Comparison of ENCODE assay signal across 8 cellular contexts in the genomic region with DNA sequence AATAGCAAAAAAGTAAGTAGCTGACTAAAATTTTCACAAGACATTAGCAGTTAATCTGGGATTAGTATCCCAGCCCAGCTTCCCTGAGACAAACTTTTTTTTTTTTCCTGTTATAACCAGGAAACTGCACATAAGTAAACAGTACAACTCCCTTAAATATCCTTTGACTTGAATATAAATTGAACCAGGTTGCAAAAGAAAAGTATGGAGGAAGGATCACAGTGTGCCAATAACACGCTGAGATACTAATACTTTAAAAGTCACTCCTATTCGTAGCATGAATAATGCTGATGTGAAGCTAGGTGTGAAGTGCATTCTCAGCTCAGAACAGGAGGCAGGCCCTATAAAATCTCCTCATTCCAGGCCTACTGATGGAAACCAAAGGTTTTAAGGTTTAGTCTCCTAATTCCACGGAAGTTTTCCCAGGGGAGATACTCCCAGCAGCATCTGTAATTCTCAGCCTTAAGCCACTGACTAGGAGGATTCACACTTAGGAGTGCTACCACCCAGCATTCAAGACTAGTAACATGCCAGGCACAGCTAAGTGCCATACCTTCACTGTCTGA. TPM values are rescaled to one million over a fixed set of nuclear protein-coding genes. Genes with fewer than 3 reads are reported as not detected.
DNase-seq lines count a peak whose midpoint lies in the region; ATAC-seq, FAIRE-seq and TF ChIP-seq lines count a peak whose summit lies in the region.
"Not testable (repeated sequence)": the region's sequence is repeated elsewhere in the genome, so short reads cannot be mapped to it uniquely, and the experiment has no call there.

No MANE protein-coding gene starts in this region.

- TF ChIP-seq EP300 in HepG2 (IDR thresholded peaks at IDR 0.05; ENCODE audit: low read depth in 2 of 2, low read length in 2 of 2); HepG2 (CRISPR knock-in tag; IDR thresholded peaks at IDR 0.05; ENCODE audit: borderline replicate concordance): not testable (repeated sequence)

- DNase-seq in GM12891 (ENCODE audit: insufficient read length, low spot score); PC-3; endodermal cell; Right ventricle myocardium inferior (ENCODE audit: missing footprints); HepG2 (ENCODE audit: low spot score); urothelium cell line (ENCODE audit: low spot score): not testable (repeated sequence)

- POLR2A ChIA-PET in PC-3 (lab: Charles Lee; ENCODE audit: unreplicated experiment); HepG2 (lab: Yijun Ruan, JAX): not testable (repeated sequence)

- not testable (repeated sequence) for H3K4me2 ChIP-seq in PC-3 (ENCODE audit: low read length); HepG2 (ENCODE audit: low read depth, low read length)

- peak overlapping the region; percentile 49; the same call in 1 of the 2 replicates for H3K27ac ChIP-seq in C4-2B
- not testable (repeated sequence) for H3K27ac ChIP-seq in PC-3 (ENCODE audit: low read length); endodermal cell (ENCODE audit: low read depth, low read length); HepG2 (ENCODE audit: extremely low read length, insufficient read depth, low read length)
- peak overlapping the region; percentile 67 to 76 for H3K27ac ChIP-seq in mucosa of rectum (ENCODE audit: low read depth in 2 of 2, low read length in 2 of 2)

- peaks cover 13% of the 10 kb centered on the region for H3K4me1 Mint-ChIP-seq in endodermal cell

- 94 to 100% methylated on average over 3 of the region's 3 CpGs for WGBS in endodermal cell (ENCODE audit: insufficient coverage in 1 of 2, insufficient read length in 1 of 2), 2 experiments
- 99% methylated on average over 3 of the region's 3 CpGs for WGBS in HepG2 (ENCODE audit: low lambda C conversion rate)

- peaks cover 16% of the 10 kb centered on the region for H3K79me2 ChIP-seq in PC-3 (ENCODE audit: low read length)
- H3K79me2 ChIP-seq in HepG2 (ENCODE audit: insufficient read depth, low read length), result peaks cover 13% of the 10 kb centered on the region

- ATAC-seq in PC-3, HepG2: not testable (repeated sequence)
- peak; percentile 24 for ATAC-seq in Right ventricle myocardium inferior

- H3K27ac Mint-ChIP-seq in endodermal cell, result peak overlapping the region; percentile 32

- H3K4me1 ChIP-seq in PC-3 (ENCODE audit: insufficient read depth, low read length); endodermal cell (ENCODE audit: control insufficient read depth, insufficient read depth, low read length); HepG2 (ENCODE audit: insufficient read depth, low read length); mucosa of rectum (ENCODE audit: control insufficient read depth in 2 of 2, insufficient read depth in 2 of 2, low read length in 2 of 2): not testable (repeated sequence)

- CTCF ChIA-PET in PC-3 (lab: Charles Lee); HepG2 (lab: Yijun Ruan, JAX; ENCODE audit: low intra/inter-chr PET ratio, low total read pairs): not testable (repeated sequence)

- not testable (repeated sequence) for H3K27me3 ChIP-seq in PC-3 (ENCODE audit: low read length); endodermal cell (ENCODE audit: control insufficient read depth, insufficient read depth, low read length, poor library complexity, severe bottlenecking); HepG2 (ENCODE audit: control insufficient read depth in 1 of 2, insufficient read depth in 2 of 2, low read length in 2 of 2); mucosa of rectum (ENCODE audit: control insufficient read depth in 2 of 2, insufficient read depth in 2 of 2, low read length in 2 of 2)

- FAIRE-seq in GM12891 (lab: Jason Lieb, UNC) (peak; percentile 45), urothelium cell line (lab: Jason Lieb, UNC) (peak; percentile 5)
- FAIRE-seq in HepG2 (lab: Jason Lieb, UNC), result not testable (repeated sequence)

- not testable (repeated sequence) for H3K9me2 ChIP-seq in PC-3 (replicated peaks; ENCODE audit: low read length)

- H3K36me3 ChIP-seq in PC-3 (ENCODE audit: low read depth, low read length), result not testable (repeated sequence)
- peaks cover 25% of the 10 kb centered on the region for H3K36me3 ChIP-seq in endodermal cell (ENCODE audit: control insufficient read depth, insufficient read depth, low read length)
- H3K36me3 ChIP-seq in HepG2 (replicated peaks in 1 of 2; ENCODE audit: control insufficient read depth in 1 of 2, insufficient read depth in 2 of 2, low read length in 2 of 2), result peaks cover 5 to 31% of the 10 kb centered on the region in 2 experiments; a peak in 4 of 5 replicates
- H3K36me3 ChIP-seq in mucosa of rectum (ENCODE audit: control insufficient read depth in 2 of 2, insufficient read depth in 2 of 2, low read length in 2 of 2), result peaks cover 11 to 18% of the 10 kb centered on the region in 2 donors

- not testable (repeated sequence) for H4K20me1 ChIP-seq in PC-3 (ENCODE audit: low read length); HepG2 (ENCODE audit: insufficient read depth, low read length)

- not testable (repeated sequence) for TF ChIP-seq CTCF in C4-2B (conservative IDR thresholded peaks at IDR 0.05); PC-3 (conservative IDR thresholded peaks at IDR 0.05; ENCODE audit: low read depth, low read length); endodermal cell (conservative IDR thresholded peaks at IDR 0.05); HepG2 (CRISPR knock-in tag; IDR thresholded peaks at IDR 0.05)

- in situ Hi-C loops in HepG2 (cut with HindIII; ENCODE audit: extremely low pct_ligation_motif_present, low pct_unique_long_range_greater_than_20kb), result not testable (repeated sequence)

- not testable (repeated sequence) for H3K9ac ChIP-seq in PC-3 (ENCODE audit: low read length); endodermal cell (ENCODE audit: extremely low read depth, low read length, poor library complexity, severe bottlenecking); HepG2 (ENCODE audit: insufficient read depth, low read depth, low read length); mucosa of rectum (ENCODE audit: low read depth in 1 of 2, low read length in 2 of 2)

- H3K27me3 Mint-ChIP-seq in endodermal cell (ENCODE audit: insufficient read depth), result not testable (repeated sequence)

- H3K4me3 Mint-ChIP-seq in endodermal cell, result not testable (repeated sequence)

- H3K9me3 Mint-ChIP-seq in endodermal cell, result not testable (repeated sequence)

- intact Hi-C loops in PC-3 (cut with micrococcal nuclease); Right ventricle myocardium inferior (cut with DNase I); HepG2 (cut with micrococcal nuclease; ENCODE audit: unreplicated experiment): not testable (repeated sequence)

- not testable (repeated sequence) for H3K9me3 ChIP-seq in PC-3 (ENCODE audit: low read length); endodermal cell (ENCODE audit: control insufficient read depth, low read length); HepG2 (ENCODE audit: low read length); mucosa of rectum (ENCODE audit: control insufficient read depth in 2 of 2, low read length in 2 of 2)

- not testable (repeated sequence) for H2AFZ ChIP-seq in PC-3 (ENCODE audit: low read length); HepG2 (ENCODE audit: low read length)

- H3K36me3 Mint-ChIP-seq in endodermal cell (ENCODE audit: low read depth), result peaks cover 37% of the 10 kb centered on the region

- TF ChIP-seq RAD21 in HepG2 (CRISPR knock-in tag; IDR thresholded peaks at IDR 0.05), result not testable (repeated sequence)

- TF ChIP-seq POLR2A in GM12891 (IDR thresholded peaks at IDR 0.05; ENCODE audit: low read depth, low read length); HepG2 (IDR thresholded peaks at IDR 0.05; ENCODE audit: insufficient read depth in 1 of 2, low read depth in 2 of 2, low read length in 2 of 2): not testable (repeated sequence)

- not testable (repeated sequence) for H3K4me3 ChIP-seq in PC-3 (ENCODE audit: low read length); endodermal cell (ENCODE audit: low read length); HepG2 (replicated peaks in 1 of 3; ENCODE audit: insufficient read depth in 1 of 3, low read depth in 2 of 3, low read length in 3 of 3); mucosa of rectum (ENCODE audit: low read length in 2 of 2)

- TSS peak; percentile 11 for BruUV-seq in PC-3 (replicated peaks; lab: Mats Ljungman, UMichigan)
- BruUV-seq in HepG2 (replicated peaks; lab: Mats Ljungman, UMichigan), result TSS peak; percentile 12

- not testable (repeated sequence) for H3F3A ChIP-seq in PC-3 (ENCODE audit: low read length, unreplicated experiment)

RNA-seq across cellular contexts. Expression of a gene that starts 25.0 kb away (rescaled TPM):
- polyA plus RNA-seq in GM12891 (2012; ENCODE audit: low read depth, missing spikeins), result 49.1 TPM
- total RNA-seq in PC-3 (2014; rRNA removed), result 62.6 and 75.4 TPM in 2 replicates
- 100 to 1,000 TPM; 163 to 202 TPM for total RNA-seq in endodermal cell
- polyA plus RNA-seq in endodermal cell (2013, experiment 1 of 2), result 52.4 TPM
- 44.1 TPM for polyA plus RNA-seq in endodermal cell (2013, experiment 2 of 2)
- 79.0 TPM for total RNA-seq in Right ventricle myocardium inferior
- total RNA-seq in HepG2 (2016; rRNA removed; fragmentation: Illumina TruSeq; extraction: Trizol), result 169 and 249 TPM in 2 replicates
- total RNA-seq in HepG2 (2016; cell fraction: cytosol; rRNA removed; fragmentation: Illumina TruSeq; extraction: Trizol; ENCODE audit: low read depth), result 29.3 and 30.1 TPM in 2 replicates
- 167 and 227 TPM in 2 replicates for total RNA-seq in HepG2 (2016; cell fraction: insoluble cytoplasmic fraction; rRNA removed; fragmentation: Illumina TruSeq; extraction: Trizol)
- 76.3 and 82.8 TPM in 2 replicates for total RNA-seq in HepG2 (2016; cell fraction: membrane; rRNA removed; fragmentation: Illumina TruSeq; extraction: Trizol)
- 116 and 122 TPM in 2 replicates for total RNA-seq in HepG2 (2016; cell fraction: nucleus; rRNA removed; fragmentation: Illumina TruSeq; extraction: Trizol)
- 123 and 133 TPM in 2 replicates for polyA plus RNA-seq in HepG2 (2011; rRNA removed)
- polyA plus RNA-seq in HepG2 (2011; cell fraction: cytosol; rRNA removed), result 73.0 and 84.6 TPM in 2 replicates
- 157 and 195 TPM in 2 replicates for polyA plus RNA-seq in HepG2 (2011; cell fraction: nucleus; rRNA removed)
- polyA plus RNA-seq in HepG2 (2012), result 92.3 and 114 TPM in 2 replicates
- polyA plus RNA-seq in HepG2 (2016; cell fraction: cytosol; fragmentation: Illumina TruSeq; extraction: Trizol; ENCODE audit: low read depth), result 11.7 and 12.8 TPM in 2 replicates
- 160 and 180 TPM in 2 replicates for polyA plus RNA-seq in HepG2 (2016; cell fraction: insoluble cytoplasmic fraction; fragmentation: Illumina TruSeq; extraction: Trizol; ENCODE audit: low read depth)
- polyA plus RNA-seq in HepG2 (2016; cell fraction: membrane; fragmentation: Illumina TruSeq; extraction: Trizol; ENCODE audit: low read depth), result 34.7 and 36.5 TPM in 2 replicates
- 194 and 214 TPM in 2 replicates for polyA plus RNA-seq in HepG2 (2016; cell fraction: nucleus; fragmentation: Illumina TruSeq; extraction: Trizol; ENCODE audit: insufficient read depth, low read depth)
- 160 and 261 TPM in 2 replicates for polyA minus RNA-seq in HepG2 (2011; rRNA and poly(A)+ RNA removed; ENCODE audit: low replicate concordance)
- polyA minus RNA-seq in HepG2 (2011; cell fraction: cytosol; rRNA and poly(A)+ RNA removed), result 82.4 and 91.4 TPM in 2 replicates
- 115 and 127 TPM in 2 replicates for polyA minus RNA-seq in HepG2 (2011; cell fraction: nucleus; rRNA and poly(A)+ RNA removed)

RNA-seq across cellular contexts. Expression of a gene that starts 56.0 kb away (rescaled TPM):
- 26.7 TPM for polyA plus RNA-seq in GM12891 (2012; ENCODE audit: low read depth, missing spikeins)
- total RNA-seq in PC-3 (2014; rRNA removed) (23.8 and 32.0 TPM in 2 replicates), endodermal cell (10 to 100 TPM; 47.2 to 57.3 TPM), Right ventricle myocardium inferior (26.0 TPM), HepG2 (2016; rRNA removed; fragmentation: Illumina TruSeq; extraction: Trizol) (41.8 and 58.3 TPM in 2 replicates)
- polyA plus RNA-seq in endodermal cell (2013, experiment 1 of 2), result 55.9 TPM
- polyA plus RNA-seq in endodermal cell (2013, experiment 2 of 2), result 51.5 TPM
- total RNA-seq in HepG2 (2016; cell fraction: cytosol; rRNA removed; fragmentation: Illumina TruSeq; extraction: Trizol; ENCODE audit: low read depth), result 386 and 399 TPM in 2 replicates
- total RNA-seq in HepG2 (2016; cell fraction: insoluble cytoplasmic fraction; rRNA removed; fragmentation: Illumina TruSeq; extraction: Trizol), result 38.1 and 61.2 TPM in 2 replicates
- 288 and 302 TPM in 2 replicates for total RNA-seq in HepG2 (2016; cell fraction: membrane; rRNA removed; fragmentation: Illumina TruSeq; extraction: Trizol)
- total RNA-seq in HepG2 (2016; cell fraction: nucleus; rRNA removed; fragmentation: Illumina TruSeq; extraction: Trizol), result 23.6 and 28.1 TPM in 2 replicates
- 103 and 135 TPM in 2 replicates for polyA plus RNA-seq in HepG2 (2011; rRNA removed)
- polyA plus RNA-seq in HepG2 (2011; cell fraction: cytosol; rRNA removed), result 76.3 and 86.4 TPM in 2 replicates
- 51.6 and 57.1 TPM in 2 replicates for polyA plus RNA-seq in HepG2 (2011; cell fraction: nucleus; rRNA removed)
- 58.2 and 65.1 TPM in 2 replicates for polyA plus RNA-seq in HepG2 (2012)
- 580 and 583 TPM in 2 replicates for polyA plus RNA-seq in HepG2 (2016; cell fraction: cytosol; fragmentation: Illumina TruSeq; extraction: Trizol; ENCODE audit: low read depth)
- 56.0 and 59.7 TPM in 2 replicates for polyA plus RNA-seq in HepG2 (2016; cell fraction: insoluble cytoplasmic fraction; fragmentation: Illumina TruSeq; extraction: Trizol; ENCODE audit: low read depth)
- polyA plus RNA-seq in HepG2 (2016; cell fraction: membrane; fragmentation: Illumina TruSeq; extraction: Trizol; ENCODE audit: low read depth), result 344 and 370 TPM in 2 replicates
- 59.0 and 59.9 TPM in 2 replicates for polyA plus RNA-seq in HepG2 (2016; cell fraction: nucleus; fragmentation: Illumina TruSeq; extraction: Trizol; ENCODE audit: insufficient read depth, low read depth)
- 45.2 and 119 TPM in 2 replicates for polyA minus RNA-seq in HepG2 (2011; rRNA and poly(A)+ RNA removed; ENCODE audit: low replicate concordance)
- polyA minus RNA-seq in HepG2 (2011; cell fraction: cytosol; rRNA and poly(A)+ RNA removed), result 55.7 and 63.7 TPM in 2 replicates
- 36.7 and 38.4 TPM in 2 replicates for polyA minus RNA-seq in HepG2 (2011; cell fraction: nucleus; rRNA and poly(A)+ RNA removed)
